ENCODE assay signal across 1 cellular context in the genomic region with DNA sequence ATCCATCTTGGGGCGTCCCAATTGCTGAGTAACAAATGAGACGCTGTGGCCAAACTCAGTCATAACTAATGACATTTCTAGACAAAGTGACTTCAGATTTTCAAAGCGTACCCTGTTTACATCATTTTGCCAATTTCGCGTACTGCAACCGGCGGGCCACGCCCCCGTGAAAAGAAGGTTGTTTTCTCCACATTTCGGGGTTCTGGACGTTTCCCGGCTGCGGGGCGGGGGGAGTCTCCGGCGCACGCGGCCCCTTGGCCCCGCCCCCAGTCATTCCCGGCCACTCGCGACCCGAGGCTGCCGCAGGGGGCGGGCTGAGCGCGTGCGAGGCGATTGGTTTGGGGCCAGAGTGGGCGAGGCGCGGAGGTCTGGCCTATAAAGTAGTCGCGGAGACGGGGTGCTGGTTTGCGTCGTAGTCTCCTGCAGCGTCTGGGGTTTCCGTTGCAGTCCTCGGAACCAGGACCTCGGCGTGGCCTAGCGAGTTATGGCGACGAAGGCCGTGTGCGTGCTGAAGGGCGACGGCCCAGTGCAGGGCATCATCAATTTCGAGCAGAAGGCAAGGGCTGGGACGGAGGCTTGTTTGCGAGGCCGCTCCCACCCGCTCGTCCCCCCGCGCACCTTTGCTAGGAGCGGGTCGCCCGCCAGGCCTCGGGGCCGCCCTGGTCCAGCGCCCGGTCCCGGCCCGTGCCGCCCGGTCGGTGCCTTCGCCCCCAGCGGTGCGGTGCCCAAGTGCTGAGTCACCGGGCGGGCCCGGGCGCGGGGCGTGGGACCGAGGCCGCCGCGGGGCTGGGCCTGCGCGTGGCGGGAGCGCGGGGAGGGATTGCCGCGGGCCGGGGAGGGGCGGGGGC.
TF ChIP-seq lines count a peak whose summit lies in the region.

A gene (plus strand): TSS at position 408 of the 848 bp plus-strand sequence. CDS start 77 bp downstream, at position 485.

TF ChIP-seq in K562, 482 proteins besides CTCF, POLR2A, EP300 and RAD21 (continued from another document):
- TF ChIP-seq, protein P1, sequence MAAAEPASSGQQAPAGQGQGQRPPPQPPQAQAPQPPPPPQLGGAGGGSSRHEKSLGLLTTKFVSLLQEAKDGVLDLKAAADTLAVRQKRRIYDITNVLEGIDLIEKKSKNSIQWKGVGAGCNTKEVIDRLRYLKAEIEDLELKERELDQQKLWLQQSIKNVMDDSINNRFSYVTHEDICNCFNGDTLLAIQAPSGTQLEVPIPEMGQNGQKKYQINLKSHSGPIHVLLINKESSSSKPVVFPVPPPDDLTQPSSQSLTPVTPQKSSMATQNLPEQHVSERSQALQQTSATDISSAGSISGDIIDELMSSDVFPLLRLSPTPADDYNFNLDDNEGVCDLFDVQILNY (CRISPR knock-in tag; IDR thresholded peaks at IDR 0.05): 0 out of 2 replicates have a peak, but pooled peaks have one; percentile 80
- TF ChIP-seq GTF2E2 (tag; IDR thresholded peaks at IDR 0.05) (peak; percentile 82), PCBP1 (IDR thresholded peaks at IDR 0.05; ENCODE audit: low read depth, low read length, poor library complexity, severe bottlenecking) (peak; percentile 46), RBM17 (IDR thresholded peaks at IDR 0.05; ENCODE audit: borderline replicate concordance, low read depth, low read length) (no peak), KDM2B (CRISPR knock-in tag; IDR thresholded peaks at IDR 0.05) (peak; percentile 90; the same call in 1 of the 2 replicates), SMARCA4 (IDR thresholded peaks at IDR 0.05) (peak; percentile 29; the same call in 1 of the 2 replicates), COPS2 (conservative IDR thresholded peaks at IDR 0.05) (no peak), SPI1 (IDR thresholded peaks at IDR 0.05; ENCODE audit: borderline replicate concordance, low read depth, low read length) (no peak), MTA3 (IDR thresholded peaks at IDR 0.05; ENCODE audit: borderline replicate concordance) (peak; percentile 98), ZNF174 (CRISPR knock-in tag; IDR thresholded peaks at IDR 0.05) (no peak), ZFX (CRISPR knock-in tag; IDR thresholded peaks at IDR 0.05) (peak; percentile 98), SRSF7 (optimal IDR thresholded peaks at IDR 0.05; ENCODE audit: low read depth, low read length) (no peak), NR1H2 (CRISPR knock-in tag; IDR thresholded peaks at IDR 0.05) (0 out of 2 replicates have a peak, but pooled peaks have one; percentile 89), CAMTA2 (CRISPR knock-in tag; conservative IDR thresholded peaks at IDR 0.05) (peak; percentile 84), ZNF551 (CRISPR knock-in tag; IDR thresholded peaks at IDR 0.05) (no peak), MEF2D (tag; conservative IDR thresholded peaks at IDR 0.05; ENCODE audit: low read depth) (no peak), NR4A1 (CRISPR knock-in tag; IDR thresholded peaks at IDR 0.05) (no peak), NR4A1 (tag; IDR thresholded peaks at IDR 0.05) (peak; percentile 68), NCOA1 (IDR thresholded peaks at IDR 0.05; ENCODE audit: low read depth) (0 out of 2 replicates have a peak, but pooled peaks have one; percentile 49), TRIM24 (IDR thresholded peaks at IDR 0.05) (0 out of 4 replicates have a peak, but pooled peaks of 1 of the 2 experiments have one; percentile 1), ZNF589 (CRISPR knock-in tag; IDR thresholded peaks at IDR 0.05; ENCODE audit: low read depth) (no peak), HDGF (IDR thresholded peaks at IDR 0.05) (no peak), POLR3A (IDR thresholded peaks at IDR 0.05; ENCODE audit: borderline replicate concordance, extremely low read depth, insufficient read depth, insufficient read length) (no peak), MEIS2 (IDR thresholded peaks at IDR 0.05; ENCODE audit: partially characterized antibody) (peak; percentile 42), SUPT5H (IDR thresholded peaks at IDR 0.05) (peak; percentile 98), SMC3 (conservative IDR thresholded peaks at IDR 0.05; ENCODE audit: insufficient read depth, low read depth, low read length) (0 out of 2 replicates have a peak, but pooled peaks have one; percentile 8), CBX2 (IDR thresholded peaks at IDR 0.05; ENCODE audit: insufficient read depth, low read length, poor library complexity, severe bottlenecking) (no peak)
- TF ChIP-seq, protein P2, sequence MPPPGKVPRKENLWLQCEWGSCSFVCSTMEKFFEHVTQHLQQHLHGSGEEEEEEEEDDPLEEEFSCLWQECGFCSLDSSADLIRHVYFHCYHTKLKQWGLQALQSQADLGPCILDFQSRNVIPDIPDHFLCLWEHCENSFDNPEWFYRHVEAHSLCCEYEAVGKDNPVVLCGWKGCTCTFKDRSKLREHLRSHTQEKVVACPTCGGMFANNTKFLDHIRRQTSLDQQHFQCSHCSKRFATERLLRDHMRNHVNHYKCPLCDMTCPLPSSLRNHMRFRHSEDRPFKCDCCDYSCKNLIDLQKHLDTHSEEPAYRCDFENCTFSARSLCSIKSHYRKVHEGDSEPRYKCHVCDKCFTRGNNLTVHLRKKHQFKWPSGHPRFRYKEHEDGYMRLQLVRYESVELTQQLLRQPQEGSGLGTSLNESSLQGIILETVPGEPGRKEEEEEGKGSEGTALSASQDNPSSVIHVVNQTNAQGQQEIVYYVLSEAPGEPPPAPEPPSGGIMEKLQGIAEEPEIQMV (tag; conservative IDR thresholded peaks at IDR 0.05; ENCODE audit: low read depth): peak; percentile 83
- TF ChIP-seq, protein P3, sequence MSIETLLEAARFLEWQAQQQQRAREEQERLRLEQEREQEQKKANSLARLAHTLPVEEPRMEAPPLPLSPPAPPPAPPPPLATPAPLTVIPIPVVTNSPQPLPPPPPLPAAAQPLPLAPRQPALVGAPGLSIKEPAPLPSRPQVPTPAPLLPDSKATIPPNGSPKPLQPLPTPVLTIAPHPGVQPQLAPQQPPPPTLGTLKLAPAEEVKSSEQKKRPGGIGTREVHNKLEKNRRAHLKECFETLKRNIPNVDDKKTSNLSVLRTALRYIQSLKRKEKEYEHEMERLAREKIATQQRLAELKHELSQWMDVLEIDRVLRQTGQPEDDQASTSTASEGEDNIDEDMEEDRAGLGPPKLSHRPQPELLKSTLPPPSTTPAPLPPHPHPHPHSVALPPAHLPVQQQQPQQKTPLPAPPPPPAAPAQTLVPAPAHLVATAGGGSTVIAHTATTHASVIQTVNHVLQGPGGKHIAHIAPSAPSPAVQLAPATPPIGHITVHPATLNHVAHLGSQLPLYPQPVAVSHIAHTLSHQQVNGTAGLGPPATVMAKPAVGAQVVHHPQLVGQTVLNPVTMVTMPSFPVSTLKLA (conservative IDR thresholded peaks at IDR 0.05): peak; percentile 97 to 98
- TF ChIP-seq, protein P4, sequence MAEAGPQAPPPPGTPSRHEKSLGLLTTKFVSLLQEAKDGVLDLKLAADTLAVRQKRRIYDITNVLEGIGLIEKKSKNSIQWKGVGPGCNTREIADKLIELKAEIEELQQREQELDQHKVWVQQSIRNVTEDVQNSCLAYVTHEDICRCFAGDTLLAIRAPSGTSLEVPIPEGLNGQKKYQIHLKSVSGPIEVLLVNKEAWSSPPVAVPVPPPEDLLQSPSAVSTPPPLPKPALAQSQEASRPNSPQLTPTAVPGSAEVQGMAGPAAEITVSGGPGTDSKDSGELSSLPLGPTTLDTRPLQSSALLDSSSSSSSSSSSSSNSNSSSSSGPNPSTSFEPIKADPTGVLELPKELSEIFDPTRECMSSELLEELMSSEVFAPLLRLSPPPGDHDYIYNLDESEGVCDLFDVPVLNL (CRISPR knock-in tag; IDR thresholded peaks at IDR 0.05; ENCODE audit: low read depth): peak; percentile 33; the same call in 1 of the 2 replicates
- TF ChIP-seq, protein P5, sequence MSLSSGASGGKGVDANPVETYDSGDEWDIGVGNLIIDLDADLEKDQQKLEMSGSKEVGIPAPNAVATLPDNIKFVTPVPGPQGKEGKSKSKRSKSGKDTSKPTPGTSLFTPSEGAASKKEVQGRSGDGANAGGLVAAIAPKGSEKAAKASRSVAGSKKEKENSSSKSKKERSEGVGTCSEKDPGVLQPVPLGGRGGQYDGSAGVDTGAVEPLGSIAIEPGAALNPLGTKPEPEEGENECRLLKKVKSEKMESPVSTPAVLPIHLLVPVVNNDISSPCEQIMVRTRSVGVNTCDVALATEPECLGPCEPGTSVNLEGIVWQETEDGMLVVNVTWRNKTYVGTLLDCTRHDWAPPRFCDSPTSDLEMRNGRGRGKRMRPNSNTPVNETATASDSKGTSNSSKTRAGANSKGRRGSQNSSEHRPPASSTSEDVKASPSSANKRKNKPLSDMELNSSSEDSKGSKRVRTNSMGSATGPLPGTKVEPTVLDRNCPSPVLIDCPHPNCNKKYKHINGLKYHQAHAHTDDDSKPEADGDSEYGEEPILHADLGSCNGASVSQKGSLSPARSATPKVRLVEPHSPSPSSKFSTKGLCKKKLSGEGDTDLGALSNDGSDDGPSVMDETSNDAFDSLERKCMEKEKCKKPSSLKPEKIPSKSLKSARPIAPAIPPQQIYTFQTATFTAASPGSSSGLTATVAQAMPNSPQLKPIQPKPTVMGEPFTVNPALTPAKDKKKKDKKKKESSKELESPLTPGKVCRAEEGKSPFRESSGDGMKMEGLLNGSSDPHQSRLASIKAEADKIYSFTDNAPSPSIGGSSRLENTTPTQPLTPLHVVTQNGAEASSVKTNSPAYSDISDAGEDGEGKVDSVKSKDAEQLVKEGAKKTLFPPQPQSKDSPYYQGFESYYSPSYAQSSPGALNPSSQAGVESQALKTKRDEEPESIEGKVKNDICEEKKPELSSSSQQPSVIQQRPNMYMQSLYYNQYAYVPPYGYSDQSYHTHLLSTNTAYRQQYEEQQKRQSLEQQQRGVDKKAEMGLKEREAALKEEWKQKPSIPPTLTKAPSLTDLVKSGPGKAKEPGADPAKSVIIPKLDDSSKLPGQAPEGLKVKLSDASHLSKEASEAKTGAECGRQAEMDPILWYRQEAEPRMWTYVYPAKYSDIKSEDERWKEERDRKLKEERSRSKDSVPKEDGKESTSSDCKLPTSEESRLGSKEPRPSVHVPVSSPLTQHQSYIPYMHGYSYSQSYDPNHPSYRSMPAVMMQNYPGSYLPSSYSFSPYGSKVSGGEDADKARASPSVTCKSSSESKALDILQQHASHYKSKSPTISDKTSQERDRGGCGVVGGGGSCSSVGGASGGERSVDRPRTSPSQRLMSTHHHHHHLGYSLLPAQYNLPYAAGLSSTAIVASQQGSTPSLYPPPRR (CRISPR knock-in tag; IDR thresholded peaks at IDR 0.05; ENCODE audit: borderline replicate concordance): peak; percentile 77; the same call in 1 of the 2 replicates
